In the genomic region with DNA sequence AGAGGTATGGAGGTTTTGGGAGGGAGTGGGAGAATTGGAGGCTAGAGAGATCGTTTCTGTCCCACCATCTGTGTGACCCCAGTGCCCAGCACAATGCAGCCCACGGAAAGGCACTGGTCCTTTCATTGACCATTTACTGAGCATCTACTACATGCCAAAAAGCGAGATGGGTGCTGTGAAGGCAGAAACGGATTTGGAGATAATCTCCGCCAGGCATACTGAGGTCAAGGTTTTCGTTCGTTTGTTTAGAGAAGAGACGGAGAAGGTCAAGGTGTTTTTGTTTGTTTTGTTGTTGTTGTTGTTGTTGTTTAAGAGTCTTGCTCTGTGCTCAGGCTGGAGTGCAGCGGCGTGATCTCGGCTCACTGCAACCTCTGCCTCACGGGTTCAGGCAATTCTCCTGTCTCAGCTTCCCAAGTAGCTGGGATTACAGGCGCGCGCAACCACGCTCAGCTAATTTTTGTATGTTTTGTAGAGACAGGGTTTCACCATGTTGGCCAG, we compare ENCODE assay signal across 8 cellular contexts. TPM values are rescaled to one million over a fixed set of nuclear protein-coding genes. Genes with fewer than 3 reads are reported as not detected.
DNase-seq lines count a peak whose midpoint lies in the region; ATAC-seq, FAIRE-seq and TF ChIP-seq lines count a peak whose summit lies in the region.

No MANE protein-coding gene starts in this region.

- no peaks in the 10 kb centered on the region for H3K9me3 ChIP-seq in astrocyte (ENCODE audit: insufficient read depth, low read depth, low read length)
- H3K9me3 ChIP-seq in HepG2 (ENCODE audit: low read length) = no peaks in the 10 kb centered on the region
- H3K9me3 ChIP-seq in thymus (ENCODE audit: control insufficient read depth) = no peaks in the 10 kb centered on the region

- H3K27me3 Mint-ChIP-seq in astrocyte (ENCODE audit: low read depth, unreplicated experiment) = no peaks in the 10 kb centered on the region

- in situ Hi-C loops in HepG2 (cut with HindIII; ENCODE audit: extremely low pct_ligation_motif_present, low pct_unique_long_range_greater_than_20kb) = no loop called here

- FAIRE-seq in astrocyte (lab: Jason Lieb, UNC) (no peak), HepG2 (lab: Jason Lieb, UNC) (no peak), GM12892 (lab: Jason Lieb, UNC) (no peak)

- H3K4me3 Mint-ChIP-seq in astrocyte (ENCODE audit: unreplicated experiment) = peak overlapping the region; percentile 91

- TF ChIP-seq CTCF in astrocyte (IDR thresholded peaks at IDR 0.05; ENCODE audit: insufficient read depth, low read depth, low read length) (no peak), HepG2 (CRISPR knock-in tag; IDR thresholded peaks at IDR 0.05) (no peak)

- 94% methylated on average over 16 of the region's 16 CpGs for WGBS in HepG2 (ENCODE audit: low lambda C conversion rate)
- 80% methylated on average over 16 of the region's 16 CpGs for WGBS in thymus

- TF ChIP-seq EP300 in HepG2 (IDR thresholded peaks at IDR 0.05; ENCODE audit: low read depth in 2 of 2, low read length in 2 of 2) = no peak
- TF ChIP-seq EP300 in HepG2 (CRISPR knock-in tag; IDR thresholded peaks at IDR 0.05; ENCODE audit: borderline replicate concordance) = no peak

- H3K9me3 Mint-ChIP-seq in astrocyte (ENCODE audit: unreplicated experiment) = no peaks in the 10 kb centered on the region

- H3K27me3 ChIP-seq in astrocyte (ENCODE audit: insufficient read depth, low read length) (no peaks in the 10 kb centered on the region), HepG2 (ENCODE audit: control insufficient read depth in 1 of 2, insufficient read depth in 2 of 2, low read length in 2 of 2) (peaks cover 0 to 4% of the 10 kb centered on the region in 2 experiments; a peak in 1 of 5 replicates), thymus (ENCODE audit: control insufficient read depth, insufficient read depth) (no peaks in the 10 kb centered on the region)

- POLR2A ChIA-PET in HepG2 (lab: Yijun Ruan, JAX) = interaction anchor here (0.9 to 1.5 kb wide), 3 partner anchors 16 to 111 kb away, joined by 3 to 5 read pairs (median 3); partner anchors contain the start of gene RALGPS1

- peaks cover 41% of the 10 kb centered on the region for H3K79me2 ChIP-seq in astrocyte (ENCODE audit: insufficient read depth, low read length)
- peaks cover 36% of the 10 kb centered on the region for H3K79me2 ChIP-seq in HepG2 (ENCODE audit: insufficient read depth, low read length)

- BruUV-seq in HepG2 (replicated peaks; lab: Mats Ljungman, UMichigan) = TSS peak; percentile 79

- no peak overlapping the region for H3K27ac Mint-ChIP-seq in astrocyte (ENCODE audit: unreplicated experiment)

- H2AFZ ChIP-seq in astrocyte (ENCODE audit: low read depth, low read length) = peak overlapping the region; percentile 99
- peak overlapping the region; percentile 67 for H2AFZ ChIP-seq in HepG2 (ENCODE audit: low read length)

- H3K9ac ChIP-seq in astrocyte (ENCODE audit: low read length) (peak overlapping the region; percentile 93), HepG2 (ENCODE audit: insufficient read depth, low read depth, low read length) (peak overlapping the region; percentile 95)

- H3K36me3 Mint-ChIP-seq in astrocyte (ENCODE audit: low read depth, unreplicated experiment) = no peaks in the 10 kb centered on the region

- H4K20me1 ChIP-seq in astrocyte (ENCODE audit: insufficient read depth, low read length) (peaks cover 34% of the 10 kb centered on the region), HepG2 (ENCODE audit: insufficient read depth, low read length) (peaks cover 12% of the 10 kb centered on the region)

- H3K4me3 ChIP-seq in astrocyte (ENCODE audit: insufficient read depth, low read depth, low read length) (peak overlapping the region; percentile 88), HepG2 (replicated peaks in 1 of 3; ENCODE audit: insufficient read depth in 1 of 3, low read depth in 2 of 3, low read length in 3 of 3) (peak overlapping the region; percentile 83 to 94 (median 92); a peak in 5 of 6 replicates), thymus (ENCODE audit: low read length) (peak overlapping the region; percentile 71)

- TF ChIP-seq POLR2A in HepG2 (IDR thresholded peaks at IDR 0.05; ENCODE audit: insufficient read depth in 1 of 2, low read depth in 2 of 2, low read length in 2 of 2) (no peak), GM12892 (IDR thresholded peaks at IDR 0.05; ENCODE audit: low read depth, low read length) (no peak)

- CTCF ChIA-PET in HepG2 (lab: Yijun Ruan, JAX; ENCODE audit: low intra/inter-chr PET ratio, low total read pairs) = no interaction called here

- H3K4me1 ChIP-seq in astrocyte (ENCODE audit: insufficient read depth, low read length) (peaks cover 13% of the 10 kb centered on the region), HepG2 (ENCODE audit: insufficient read depth, low read length) (peaks cover 75% of the 10 kb centered on the region), thymus (ENCODE audit: control insufficient read depth, insufficient read depth, low read length) (peaks cover 5% of the 10 kb centered on the region)

- no peak for TF ChIP-seq RAD21 in HepG2 (CRISPR knock-in tag; IDR thresholded peaks at IDR 0.05)

- intact Hi-C loops in HepG2 (cut with micrococcal nuclease; ENCODE audit: unreplicated experiment) = no loop called here

- H3K4me2 ChIP-seq in astrocyte (ENCODE audit: low read length) (peak overlapping the region; percentile 97), HepG2 (ENCODE audit: low read depth, low read length) (peak overlapping the region; percentile 97)

- H3K27ac ChIP-seq in astrocyte (ENCODE audit: low read depth, low read length) = peak overlapping the region; percentile 75
- H3K27ac ChIP-seq in HepG2 (ENCODE audit: extremely low read length, insufficient read depth, low read length) = peak overlapping the region; percentile 89
- H3K27ac ChIP-seq in thymus (ENCODE audit: low read depth) = no peak overlapping the region

- H3K36me3 ChIP-seq in astrocyte (ENCODE audit: insufficient read depth, low read length) = peaks cover 5% of the 10 kb centered on the region
- H3K36me3 ChIP-seq in HepG2 (replicated peaks in 1 of 2; ENCODE audit: control insufficient read depth in 1 of 2, insufficient read depth in 2 of 2, low read length in 2 of 2) = no peaks in the 10 kb centered on the region
- H3K36me3 ChIP-seq in thymus (ENCODE audit: control insufficient read depth, insufficient read depth) = no peaks in the 10 kb centered on the region

- H3K4me1 Mint-ChIP-seq in astrocyte (ENCODE audit: low read depth, unreplicated experiment) = peaks cover 10% of the 10 kb centered on the region

- ATAC-seq in HepG2 = no peak

- peak; percentile 18 for DNase-seq in activated CD8-positive, alpha-beta memory T cell treated with anti-CD3 and anti-CD28 coated beads, Interleukin-2, amount 50 U/mL, for 4 hours
- no peak for DNase-seq in activated CD8-positive, alpha-beta memory T cell treated with anti-CD3 and anti-CD28 coated beads, Interleukin-2, amount 50 U/mL, for 48 hours
- no peak for DNase-seq in astrocyte (ENCODE audit: low read depth)
- DNase-seq in HepG2 (ENCODE audit: low spot score) = no peak
- no peak for DNase-seq in NCI-H2081 (lab: John Stamatoyannopoulos, UW)
- no peak for DNase-seq in GM12892 (ENCODE audit: insufficient read length)
- no peak for DNase-seq in SK-N-DZ (ENCODE audit: low spot score)

RNA-seq across cellular contexts. Expression of gene ZBTB43, which starts 0.6 kb away (rescaled TPM):
- total RNA-seq in astrocyte (21.5 and 23.5 TPM in 2 replicates), HepG2 (2016; rRNA removed; fragmentation: Illumina TruSeq; extraction: Trizol) (7.1 and 12.0 TPM in 2 replicates)
- 0.51 and 0.71 TPM in 2 replicates for total RNA-seq in HepG2 (2016; cell fraction: cytosol; rRNA removed; fragmentation: Illumina TruSeq; extraction: Trizol; ENCODE audit: low read depth)
- 10.2 and 10.7 TPM in 2 replicates for total RNA-seq in HepG2 (2016; cell fraction: insoluble cytoplasmic fraction; rRNA removed; fragmentation: Illumina TruSeq; extraction: Trizol)
- total RNA-seq in HepG2 (2016; cell fraction: membrane; rRNA removed; fragmentation: Illumina TruSeq; extraction: Trizol) = 2.3 and 3.3 TPM in 2 replicates
- total RNA-seq in HepG2 (2016; cell fraction: nucleus; rRNA removed; fragmentation: Illumina TruSeq; extraction: Trizol) = 7.2 and 11.1 TPM in 2 replicates
- polyA plus RNA-seq in HepG2 (2011; rRNA removed) (6.9 and 31.4 TPM in 2 replicates), thymus (4.5 TPM)
- polyA plus RNA-seq in HepG2 (2011; cell fraction: cytosol; rRNA removed) = 3.4 and 4.4 TPM in 2 replicates
- 6.3 and 6.5 TPM in 2 replicates for polyA plus RNA-seq in HepG2 (2011; cell fraction: nucleus; rRNA removed)
- polyA plus RNA-seq in HepG2 (2012) = 4.7 and 5.8 TPM in 2 replicates
- 0.08 and 0.10 TPM in 2 replicates for polyA plus RNA-seq in HepG2 (2016; cell fraction: cytosol; fragmentation: Illumina TruSeq; extraction: Trizol; ENCODE audit: low read depth)
- polyA plus RNA-seq in HepG2 (2016; cell fraction: insoluble cytoplasmic fraction; fragmentation: Illumina TruSeq; extraction: Trizol; ENCODE audit: low read depth) = 4.9 and 6.7 TPM in 2 replicates
- polyA plus RNA-seq in HepG2 (2016; cell fraction: membrane; fragmentation: Illumina TruSeq; extraction: Trizol; ENCODE audit: low read depth) = 0.66 and 0.76 TPM in 2 replicates
- 10.4 and 12.2 TPM in 2 replicates for polyA plus RNA-seq in HepG2 (2016; cell fraction: nucleus; fragmentation: Illumina TruSeq; extraction: Trizol; ENCODE audit: insufficient read depth, low read depth)
- 9.9 and 46.2 TPM in 2 replicates for polyA minus RNA-seq in HepG2 (2011; rRNA and poly(A)+ RNA removed; ENCODE audit: low replicate concordance)
- 4.0 and 10.6 TPM in 2 replicates for polyA minus RNA-seq in HepG2 (2011; cell fraction: cytosol; rRNA and poly(A)+ RNA removed)
- polyA minus RNA-seq in HepG2 (2011; cell fraction: nucleus; rRNA and poly(A)+ RNA removed) = 7.5 and 9.6 TPM in 2 replicates
- 8.5 TPM for polyA plus RNA-seq in GM12892 (2012; ENCODE audit: missing spikeins)
- 6.3 and 7.6 TPM in 2 replicates for polyA plus RNA-seq in SK-N-DZ (2014; cell fraction: cytosol; rRNA removed)
- 2.4 and 4.3 TPM in 2 replicates for polyA plus RNA-seq in SK-N-DZ (2014; cell fraction: nucleus; rRNA removed)

RNA-seq across cellular contexts. Expression of gene ZBTB34, which starts 56.2 kb away (rescaled TPM):
- 13.3 and 14.7 TPM in 2 replicates for total RNA-seq in astrocyte
- 5.9 and 10.2 TPM in 2 replicates for total RNA-seq in HepG2 (2016; rRNA removed; fragmentation: Illumina TruSeq; extraction: Trizol)
- 0.53 and 0.61 TPM in 2 replicates for total RNA-seq in HepG2 (2016; cell fraction: cytosol; rRNA removed; fragmentation: Illumina TruSeq; extraction: Trizol; ENCODE audit: low read depth)
- 5.8 and 9.1 TPM in 2 replicates for total RNA-seq in HepG2 (2016; cell fraction: insoluble cytoplasmic fraction; rRNA removed; fragmentation: Illumina TruSeq; extraction: Trizol)
- 3.1 and 3.2 TPM in 2 replicates for total RNA-seq in HepG2 (2016; cell fraction: membrane; rRNA removed; fragmentation: Illumina TruSeq; extraction: Trizol)
- total RNA-seq in HepG2 (2016; cell fraction: nucleus; rRNA removed; fragmentation: Illumina TruSeq; extraction: Trizol) = 6.8 and 7.5 TPM in 2 replicates
- 8.1 and 8.7 TPM in 2 replicates for polyA plus RNA-seq in HepG2 (2011; rRNA removed)
- polyA plus RNA-seq in HepG2 (2011; cell fraction: cytosol; rRNA removed) = 4.2 and 6.5 TPM in 2 replicates
- 6.5 and 7.0 TPM in 2 replicates for polyA plus RNA-seq in HepG2 (2011; cell fraction: nucleus; rRNA removed)
- polyA plus RNA-seq in HepG2 (2012) = 4.7 and 4.8 TPM in 2 replicates
- 0.17 TPM in 2 replicates for polyA plus RNA-seq in HepG2 (2016; cell fraction: cytosol; fragmentation: Illumina TruSeq; extraction: Trizol; ENCODE audit: low read depth)
- 5.3 and 5.7 TPM in 2 replicates for polyA plus RNA-seq in HepG2 (2016; cell fraction: insoluble cytoplasmic fraction; fragmentation: Illumina TruSeq; extraction: Trizol; ENCODE audit: low read depth)
- 0.92 and 0.98 TPM in 2 replicates for polyA plus RNA-seq in HepG2 (2016; cell fraction: membrane; fragmentation: Illumina TruSeq; extraction: Trizol; ENCODE audit: low read depth)
- polyA plus RNA-seq in HepG2 (2016; cell fraction: nucleus; fragmentation: Illumina TruSeq; extraction: Trizol; ENCODE audit: insufficient read depth, low read depth) = 7.7 and 8.1 TPM in 2 replicates
- 12.3 and 20.4 TPM in 2 replicates for polyA minus RNA-seq in HepG2 (2011; rRNA and poly(A)+ RNA removed; ENCODE audit: low replicate concordance)
- polyA minus RNA-seq in HepG2 (2011; cell fraction: cytosol; rRNA and poly(A)+ RNA removed) = 7.8 and 9.6 TPM in 2 replicates
- polyA minus RNA-seq in HepG2 (2011; cell fraction: nucleus; rRNA and poly(A)+ RNA removed) = 12.1 and 15.7 TPM in 2 replicates
- polyA plus RNA-seq in thymus = 4.0 TPM
- polyA plus RNA-seq in GM12892 (2012; ENCODE audit: missing spikeins) = 3.3 TPM
- 8.3 and 8.8 TPM in 2 replicates for polyA plus RNA-seq in SK-N-DZ (2014; cell fraction: cytosol; rRNA removed)
- 4.3 and 7.5 TPM in 2 replicates for polyA plus RNA-seq in SK-N-DZ (2014; cell fraction: nucleus; rRNA removed)
